In genomic region chr7:21911341-21911875, GRCh38 we compare ENCODE assay signal across 21 cellular contexts. TPM values are rescaled to one million over a fixed set of nuclear protein-coding genes. Genes with fewer than 3 reads are reported as not detected.
A peak's percentile ranks its signal among the peaks of the same experiment; 100 is the strongest.
DNase-seq lines count a peak whose midpoint lies in the region; ATAC-seq and TF ChIP-seq lines count a peak whose summit lies in the region.
"Had no signal": no experiment of that assay in that cellular context is flagged by ENCODE, and none has a peak within 500 bp of the region (broad histone marks: within the 10 kb centered on the region; RNA-seq: fewer than 3 reads in every experiment).

No MANE protein-coding gene starts in this region.

- WGBS in GM23248 (ENCODE audit: low coverage in 1 of 2, low lambda C conversion rate in 2 of 2, missing lambda C conversion rate in 2 of 2), 2 experiments, result 17 to 26% methylated on average over 8 of the region's 8 CpGs
- WGBS in thyroid gland, 2 donors, result 91 to 94% methylated on average over 8 of the region's 8 CpGs

- H3K9me3 ChIP-seq in GM23248 (ENCODE audit: low read depth), result no peaks in the 10 kb centered on the region
- no peaks in the 10 kb centered on the region for H3K9me3 ChIP-seq in thyroid gland
- H3K9me3 ChIP-seq: BLaER1, Caco-2, tibial nerve had no signal

- H3K27me3 ChIP-seq in GM23248 (replicated peaks; ENCODE audit: insufficient read depth) (no peaks in the 10 kb centered on the region), thyroid gland (no peaks in the 10 kb centered on the region)
- H3K27me3 ChIP-seq: BLaER1, foreskin keratinocyte, tibial nerve had no signal

- H3K36me3 ChIP-seq in GM23248 (ENCODE audit: low read depth) (peaks cover 9% of the 10 kb centered on the region), thyroid gland (peaks cover 6 to 8% of the 10 kb centered on the region in 2 donors)

- in situ Hi-C loops in GM23248 (cut with MboI), result no loop called here

- peaks cover 26% of the 10 kb centered on the region for H3K4me1 ChIP-seq in GM23248 (ENCODE audit: insufficient read depth)
- H3K4me1 ChIP-seq in thyroid gland, result peaks cover 0 to 8% of the 10 kb centered on the region in 2 donors
- H3K4me1 ChIP-seq: Caco-2, foreskin keratinocyte, tibial nerve had no signal

- H4K20me1 ChIP-seq in GM23248 (ENCODE audit: insufficient read depth), result no peaks in the 10 kb centered on the region

- intact Hi-C loops in thyroid gland (cut with DNase I), result no loop called here

- H3K27ac ChIP-seq in GM23248 (peak overlapping the region; percentile 93), thyroid gland (no peak overlapping the region)
- H3K27ac ChIP-seq: BLaER1, foreskin keratinocyte, parathyroid adenoma, tibial nerve had no signal

- no peak for ATAC-seq in HG03196 (IDR thresholded peaks at IDR 0.05; ENCODE audit: unreplicated experiment)
- ATAC-seq: activated CD4-positive, alpha-beta T cell treated with anti-CD3 and anti-CD28 coated beads for 36 hours; foreskin keratinocyte; HepG2; natural killer cell; stimulated activated naive CD8-positive, alpha-beta T cell treated with anti-CD3 and anti-CD28 coated beads, Interleukin-15, Interleukin-2, amounts not matched to agents 100 U/mL and 50 U/mL, for 24 hours had no signal

- DNase-seq in AG20443 (ENCODE audit: low spot score) (peak; percentile 66), GM23248 (peak; percentile 88), amniotic stem cell (lab: John Stamatoyannopoulos, UW) (peak; percentile 23), non-pigmented ciliary epithelial cell (ENCODE audit: low read depth) (peak; percentile 30), cortex of kidney (lab: John Stamatoyannopoulos, UW) (no peak), thyroid gland (no peak)
- DNase-seq: activated CD4-positive, alpha-beta T cell treated with anti-CD3 and anti-CD28 coated beads for 36 hours; Caco-2; foreskin keratinocyte; natural killer cell; NCI-H1105 treated with DMSO at 0.1 percent for 48 hours; NCI-H2107; NCI-H510A treated with DMSO at 0.1 percent for 48 hours; RPMI8226; stimulated activated naive CD8-positive, alpha-beta T cell treated with anti-CD3 and anti-CD28 coated beads, Interleukin-15, Interleukin-2, amounts not matched to agents 100 U/mL and 50 U/mL, for 24 hours; SW 1271 had no signal

- H3K9me2 ChIP-seq in GM23248 (ENCODE audit: insufficient read depth), result no peaks in the 10 kb centered on the region

- peak overlapping the region; percentile 85 for H3K4me2 ChIP-seq in GM23248 (ENCODE audit: unreplicated experiment)
- H3K4me2 ChIP-seq: BLaER1 had no signal

- no peak for TF ChIP-seq CTCF in thyroid gland (IDR thresholded peaks at IDR 0.05)

- peak overlapping the region; percentile 25 for H2AFZ ChIP-seq in GM23248
- H2AFZ ChIP-seq: parathyroid adenoma had no signal

- H3K79me2 ChIP-seq in GM23248 (ENCODE audit: insufficient read depth), result peaks cover 5% of the 10 kb centered on the region; the same call in 1 of the 2 replicates
- H3K79me2 ChIP-seq: parathyroid adenoma had no signal

- peak overlapping the region; percentile 47 for H3K4me3 ChIP-seq in GM23248
- no peak overlapping the region for H3K4me3 ChIP-seq in thyroid gland (replicated peaks in 1 of 3)
- H3K4me3 ChIP-seq: BLaER1, tibial nerve had no signal

- TF ChIP-seq POLR2A in thyroid gland (IDR thresholded peaks at IDR 0.05), result no peak

- peaks cover 30% of the 10 kb centered on the region for H3F3A ChIP-seq in GM23248 (ENCODE audit: insufficient read depth)

- peak overlapping the region; percentile 69 for H3K9ac ChIP-seq in GM23248
- H3K9ac ChIP-seq: BLaER1, parathyroid adenoma had no signal

RNA-seq across cellular contexts. Expression of gene CDCA7L, which starts 34.3 kb away (rescaled TPM):
- 44.1 and 45.9 TPM in 2 replicates for total RNA-seq in GM23248 (2014; rRNA removed; shearing (Covaris generic))
- 44.0 and 44.1 TPM in 2 replicates for polyA plus RNA-seq in GM23248 (2016; fragmentation: Nextera tagmentation; extraction: Ambion mirVana)
- 10 to 100 TPM; 23.7 to 56.2 (median 26.0) TPM for total RNA-seq in thyroid gland

Comparison
In these comparisons a context has a peak if more than half of its experiments do, and no peak if none do; other contexts are left out.
1. DNase-seq: peak in AG20443 (single experiment), GM23248 (single experiment), amniotic stem cell (single experiment) and non-pigmented ciliary epithelial cell (single experiment); none in cortex of kidney (single experiment) and thyroid gland (0 of 2).